ENCODE assay signal across 8 cellular contexts in the genomic region with DNA sequence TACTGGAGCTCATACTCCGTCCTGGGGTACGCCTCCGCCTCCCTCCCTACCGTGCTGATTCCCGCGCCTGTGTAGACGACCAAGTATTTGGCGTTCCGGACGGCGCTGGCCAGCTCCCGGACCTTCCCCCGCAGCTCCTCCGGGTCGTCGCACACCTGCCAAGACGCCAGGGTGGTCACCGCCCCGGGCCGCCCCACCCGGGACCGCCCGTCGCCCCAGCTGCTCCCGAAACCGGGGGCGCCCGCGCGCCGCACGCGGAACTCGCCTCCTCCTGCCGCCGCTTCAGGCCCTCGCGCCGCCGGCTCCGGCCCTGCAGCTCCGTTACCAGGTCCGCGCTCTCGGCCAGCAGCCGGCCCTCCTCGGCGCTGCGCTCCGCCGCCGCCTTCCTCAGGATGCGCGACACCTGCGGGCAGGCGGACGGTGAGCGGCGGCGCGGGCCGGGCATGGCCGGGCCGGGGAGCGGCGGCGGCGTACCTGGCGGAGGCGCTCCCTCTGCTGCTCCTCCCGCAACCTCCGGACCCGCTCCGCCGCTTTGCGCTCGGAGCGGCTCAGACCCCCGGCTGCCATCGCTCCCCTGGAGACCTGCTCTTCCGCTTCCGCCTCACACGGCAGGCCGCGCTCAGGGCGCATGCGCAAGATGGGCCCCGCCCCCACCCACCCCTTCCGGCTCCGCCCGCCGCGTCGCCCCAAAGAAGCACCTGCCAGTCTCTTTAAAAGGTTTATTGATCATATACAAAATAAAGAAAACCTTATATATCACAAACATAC. TPM values are rescaled to one million over a fixed set of nuclear protein-coding genes. Genes with fewer than 3 reads are reported as not detected.
DNase-seq lines count a peak whose midpoint lies in the region; ATAC-seq and TF ChIP-seq lines count a peak whose summit lies in the region.

Gene SIRT7 (minus strand): TSS at position 612 of the 768 bp plus-strand sequence. CDS start 45 bp downstream, at position 567.

- CTCF ChIA-PET in activated CD8-positive, alpha-beta memory T cell treated with anti-CD3 and anti-CD28 coated beads, Interleukin-2, amount 10 ng/mL, durations not matched to agents 7 days and 5 days (lab: Charles Lee) = interaction anchor here (0.9 to 4.2 kb wide), 6 partner anchors 9 to 120 kb away, joined by 3 to 26 read pairs (median 5); partner anchors contain the start of genes DCXR and MAFG

- H3K4me1 ChIP-seq in BE2C (peaks cover 6% of the 10 kb centered on the region; the same call in 1 of the 2 replicates), endocrine pancreas (ENCODE audit: control insufficient read depth, insufficient read depth, low read length) (peaks cover 7% of the 10 kb centered on the region)

- H3K36me3 ChIP-seq in BE2C = peaks cover 50% of the 10 kb centered on the region
- peaks cover 12% of the 10 kb centered on the region for H3K36me3 ChIP-seq in endocrine pancreas (ENCODE audit: control insufficient read depth, insufficient read depth, low read length)

- H3K4me1 Mint-ChIP-seq in activated CD8-positive, alpha-beta memory T cell treated with anti-CD3 and anti-CD28 coated beads, Interleukin-2, amount 10 ng/mL, durations not matched to agents 7 days and 5 days = peaks cover 28% of the 10 kb centered on the region

- ATAC-seq in GM19328 (IDR thresholded peaks at IDR 0.05; ENCODE audit: unreplicated experiment) = peak; percentile 70
- peak; percentile 89 for ATAC-seq in activated CD8-positive, alpha-beta memory T cell treated with anti-CD3 and anti-CD28 coated beads, Interleukin-2, amount 10 ng/mL, durations not matched to agents 7 days and 5 days

- H3K27me3 Mint-ChIP-seq in activated CD8-positive, alpha-beta memory T cell treated with anti-CD3 and anti-CD28 coated beads, Interleukin-2, amount 10 ng/mL, durations not matched to agents 7 days and 5 days = no peaks in the 10 kb centered on the region

- DNase-seq in BE2C = peak; percentile 84
- peak; percentile 22 for DNase-seq in HS-27A (ENCODE audit: low read depth)
- peak; percentile 76 for DNase-seq in NOMO-1 treated with DMSO at 0.1 percent for 48 hours (lab: John Stamatoyannopoulos, UW; ENCODE audit: unreplicated experiment)
- peak; percentile 86 for DNase-seq in activated CD8-positive, alpha-beta memory T cell treated with anti-CD3 and anti-CD28 coated beads, Interleukin-2, amount 10 ng/mL, durations not matched to agents 7 days and 5 days
- peak; percentile 95 for DNase-seq in mesenteric fat pad (ENCODE audit: low spot score)
- DNase-seq in stimulated activated CD8-positive, alpha-beta memory T cell treated with anti-CD3 and anti-CD28 coated beads, Interleukin-15, amount 100 ng/mL, for 24 hours (ENCODE audit: low read depth) = peak; percentile 63

- H3K9me3 Mint-ChIP-seq in activated CD8-positive, alpha-beta memory T cell treated with anti-CD3 and anti-CD28 coated beads, Interleukin-2, amount 10 ng/mL, durations not matched to agents 7 days and 5 days (ENCODE audit: low read depth) = no peaks in the 10 kb centered on the region

- no peak for TF ChIP-seq CTCF in BE2C (IDR thresholded peaks at IDR 0.05; ENCODE audit: low read depth, low read length)

- peak within 1 kb of the TSS; percentile 78 for H3K4me3 Mint-ChIP-seq in activated CD8-positive, alpha-beta memory T cell treated with anti-CD3 and anti-CD28 coated beads, Interleukin-2, amount 10 ng/mL, durations not matched to agents 7 days and 5 days

- peak within 1 kb of the TSS; percentile 82 for H3K27ac Mint-ChIP-seq in activated CD8-positive, alpha-beta memory T cell treated with anti-CD3 and anti-CD28 coated beads, Interleukin-2, amount 10 ng/mL, durations not matched to agents 7 days and 5 days

- peak within 1 kb of the TSS; percentile 58 for H3K4me3 ChIP-seq in BE2C (ENCODE audit: low read depth, low read length)
- H3K4me3 ChIP-seq in endocrine pancreas (ENCODE audit: control insufficient read depth, insufficient read depth, low read length) = peak within 1 kb of the TSS; percentile 69

- H3K27me3 ChIP-seq in BE2C (no peaks in the 10 kb centered on the region), endocrine pancreas (ENCODE audit: control insufficient read depth, insufficient read depth, low read length) (no peaks in the 10 kb centered on the region)

- peak within 1 kb of the TSS; percentile 66 for H3K9ac ChIP-seq in endocrine pancreas (ENCODE audit: control insufficient read depth, insufficient read depth, low read length)

- H3K36me3 Mint-ChIP-seq in activated CD8-positive, alpha-beta memory T cell treated with anti-CD3 and anti-CD28 coated beads, Interleukin-2, amount 10 ng/mL, durations not matched to agents 7 days and 5 days = peaks cover 29% of the 10 kb centered on the region

- H3K9me3 ChIP-seq in BE2C (no peaks in the 10 kb centered on the region), endocrine pancreas (ENCODE audit: control insufficient read depth, low read length) (no peaks in the 10 kb centered on the region)

RNA-seq across cellular contexts. Expression of gene SIRT7, which starts in this region (rescaled TPM):
- polyA plus RNA-seq in BE2C (2012; ENCODE audit: insufficient read depth, insufficient read length, low read depth) = 61.1 TPM
- 10 to 100 TPM; 55.1 to 61.0 TPM for total RNA-seq in activated CD8-positive, alpha-beta memory T cell treated with anti-CD3 and anti-CD28 coated beads, Interleukin-2, amount 10 ng/mL, durations not matched to agents 7 days and 5 days
- 16.9 TPM for total RNA-seq in mesenteric fat pad

Comparison
In these comparisons a context has a peak if more than half of its experiments do, and no peak if none do; other contexts are left out.
1. Peak in every context shown above with its lines: DNase-seq, ATAC-seq and H3K4me3 ChIP-seq.
2. DNase-seq: peak in every context shown above with its lines; median percentile 95 in mesenteric fat pad; 86 in activated CD8-positive, alpha-beta memory T cell treated with anti-CD3 and anti-CD28 coated beads, Interleukin-2, amount 10 ng/mL, durations not matched to agents 7 days and 5 days; 84 in BE2C; 76 in NOMO-1 treated with DMSO at 0.1 percent for 48 hours; 63 in stimulated activated CD8-positive, alpha-beta memory T cell treated with anti-CD3 and anti-CD28 coated beads, Interleukin-15, amount 100 ng/mL, for 24 hours; 22 in HS-27A.